ENCODE assay signal across 8 cellular contexts in the genomic region with DNA sequence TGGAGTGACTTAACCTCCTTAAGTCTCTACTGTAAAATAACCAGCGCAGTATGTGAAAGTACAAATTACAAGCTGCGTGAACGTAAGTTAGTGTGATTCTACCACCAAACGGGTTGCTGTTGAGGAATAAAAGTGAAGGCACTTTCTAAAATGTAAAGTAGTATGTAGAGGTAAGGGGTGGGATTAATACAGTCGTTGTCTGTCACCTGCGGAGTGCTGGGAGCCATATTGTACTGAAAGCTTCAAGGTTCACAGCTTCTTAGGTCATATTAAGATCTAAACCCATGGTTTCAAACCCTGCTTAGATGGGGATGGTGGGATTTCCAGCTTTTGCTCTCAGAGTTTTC. TPM values are rescaled to one million over a fixed set of nuclear protein-coding genes. Genes with fewer than 3 reads are reported as not detected.
DNase-seq lines count a peak whose midpoint lies in the region; ATAC-seq and TF ChIP-seq lines count a peak whose summit lies in the region.

No MANE protein-coding gene starts in this region.

- 4 to 5% methylated on average over 6 of the region's 6 CpGs for WGBS in tibial nerve, 2 donors

- TF ChIP-seq CTCF in kidney epithelial cell (IDR thresholded peaks at IDR 0.05; ENCODE audit: insufficient read depth, low read length, poor library complexity, severe bottlenecking) (no peak), tibial nerve (IDR thresholded peaks at IDR 0.05) (no peak)

- H3K4me3 Mint-ChIP-seq in stimulated activated naive CD8-positive, alpha-beta T cell treated with anti-CD3 and anti-CD28 coated beads, Interleukin-15, Interleukin-2, amounts not matched to agents 100 ng/mL and 50 ng/mL, for 24 hours = peak overlapping the region; percentile 100
- peak overlapping the region; percentile 96 for H3K4me3 Mint-ChIP-seq in activated T-helper 1 cell treated with anti-CD3 and anti-CD28 coated beads, Interleukin-12 subunit alpha, Interleukin-12 subunit beta, Interleukin-2, Interleukin-4 antibody, amounts not matched to agents 30 ng/mL and 10 ng/mL and 1 ng/mL, durations not matched to agents 14 hours and 24 hours and 36 hours

- H3K36me3 ChIP-seq in kidney epithelial cell (ENCODE audit: control insufficient read depth, insufficient read depth, low read length) (no peaks in the 10 kb centered on the region), tibial nerve (no peaks in the 10 kb centered on the region)

- no peak for ATAC-seq in stimulated activated naive CD8-positive, alpha-beta T cell treated with anti-CD3 and anti-CD28 coated beads, Interleukin-15, Interleukin-2, amounts not matched to agents 100 U/mL and 50 U/mL, for 24 hours

- H3K9me3 ChIP-seq in tibial nerve = no peaks in the 10 kb centered on the region

- H3K27ac ChIP-seq in tibial nerve = peak overlapping the region; percentile 71 to 99 (median 97)

- no peaks in the 10 kb centered on the region for H3K27me3 Mint-ChIP-seq in stimulated activated naive CD8-positive, alpha-beta T cell treated with anti-CD3 and anti-CD28 coated beads, Interleukin-15, Interleukin-2, amounts not matched to agents 100 ng/mL and 50 ng/mL, for 24 hours
- no peaks in the 10 kb centered on the region for H3K27me3 Mint-ChIP-seq in activated T-helper 1 cell treated with anti-CD3 and anti-CD28 coated beads, Interleukin-12 subunit alpha, Interleukin-12 subunit beta, Interleukin-2, Interleukin-4 antibody, amounts not matched to agents 30 ng/mL and 10 ng/mL and 1 ng/mL, durations not matched to agents 14 hours and 24 hours and 36 hours (ENCODE audit: insufficient read depth)

- TF ChIP-seq POLR2A in tibial nerve (IDR thresholded peaks at IDR 0.05) = no peak

- intact Hi-C loops in activated T-helper 1 cell treated with anti-CD3 and anti-CD28 coated beads, Interleukin-12 subunit alpha, Interleukin-12 subunit beta, Interleukin-2, Interleukin-4 antibody, amounts not matched to agents 30 ng/mL and 10 ng/mL and 1 ng/mL, durations not matched to agents 14 hours and 24 hours and 36 hours (cut with micrococcal nuclease) = loop anchor here (1.0 to 10.0 kb wide), 7 partner anchors 95 to 547 kb away; partner anchors contain the start of genes CCDC102A, CPNE2, KATNB1 and NUP93

- no peaks in the 10 kb centered on the region for H3K9me3 Mint-ChIP-seq in stimulated activated naive CD8-positive, alpha-beta T cell treated with anti-CD3 and anti-CD28 coated beads, Interleukin-15, Interleukin-2, amounts not matched to agents 100 ng/mL and 50 ng/mL, for 24 hours
- no peaks in the 10 kb centered on the region for H3K9me3 Mint-ChIP-seq in activated T-helper 1 cell treated with anti-CD3 and anti-CD28 coated beads, Interleukin-12 subunit alpha, Interleukin-12 subunit beta, Interleukin-2, Interleukin-4 antibody, amounts not matched to agents 30 ng/mL and 10 ng/mL and 1 ng/mL, durations not matched to agents 14 hours and 24 hours and 36 hours

- peaks cover 6% of the 10 kb centered on the region for H3K36me3 Mint-ChIP-seq in stimulated activated naive CD8-positive, alpha-beta T cell treated with anti-CD3 and anti-CD28 coated beads, Interleukin-15, Interleukin-2, amounts not matched to agents 100 ng/mL and 50 ng/mL, for 24 hours (ENCODE audit: low read depth)
- peaks cover 18% of the 10 kb centered on the region for H3K36me3 Mint-ChIP-seq in activated T-helper 1 cell treated with anti-CD3 and anti-CD28 coated beads, Interleukin-12 subunit alpha, Interleukin-12 subunit beta, Interleukin-2, Interleukin-4 antibody, amounts not matched to agents 30 ng/mL and 10 ng/mL and 1 ng/mL, durations not matched to agents 14 hours and 24 hours and 36 hours (ENCODE audit: low read depth)

- H3K4me1 ChIP-seq in tibial nerve = peaks cover 0 to 66% (median 30%) of the 10 kb centered on the region in 4 donors

- peak overlapping the region; percentile 97 for H3K27ac Mint-ChIP-seq in stimulated activated naive CD8-positive, alpha-beta T cell treated with anti-CD3 and anti-CD28 coated beads, Interleukin-15, Interleukin-2, amounts not matched to agents 100 ng/mL and 50 ng/mL, for 24 hours
- H3K27ac Mint-ChIP-seq in activated T-helper 1 cell treated with anti-CD3 and anti-CD28 coated beads, Interleukin-12 subunit alpha, Interleukin-12 subunit beta, Interleukin-2, Interleukin-4 antibody, amounts not matched to agents 30 ng/mL and 10 ng/mL and 1 ng/mL, durations not matched to agents 14 hours and 24 hours and 36 hours = peak overlapping the region; percentile 98

- H3K4me3 ChIP-seq in kidney epithelial cell (ENCODE audit: low read depth, low read length) = peak overlapping the region; percentile 81
- peak overlapping the region; percentile 63 to 100 (median 98) for H3K4me3 ChIP-seq in tibial nerve

- H3K27me3 ChIP-seq in kidney epithelial cell (ENCODE audit: control insufficient read depth, insufficient read depth, low read length) = no peaks in the 10 kb centered on the region
- no peaks in the 10 kb centered on the region for H3K27me3 ChIP-seq in tibial nerve

- H3K4me1 Mint-ChIP-seq in stimulated activated naive CD8-positive, alpha-beta T cell treated with anti-CD3 and anti-CD28 coated beads, Interleukin-15, Interleukin-2, amounts not matched to agents 100 ng/mL and 50 ng/mL, for 24 hours (ENCODE audit: low read depth) = peaks cover 53% of the 10 kb centered on the region
- peaks cover 45% of the 10 kb centered on the region for H3K4me1 Mint-ChIP-seq in activated T-helper 1 cell treated with anti-CD3 and anti-CD28 coated beads, Interleukin-12 subunit alpha, Interleukin-12 subunit beta, Interleukin-2, Interleukin-4 antibody, amounts not matched to agents 30 ng/mL and 10 ng/mL and 1 ng/mL, durations not matched to agents 14 hours and 24 hours and 36 hours (ENCODE audit: low read depth)

- no peak for TF ChIP-seq EP300 in tibial nerve (IDR thresholded peaks at IDR 0.05)

- no peak for DNase-seq in stimulated activated naive CD8-positive, alpha-beta T cell treated with anti-CD3 and anti-CD28 coated beads, Interleukin-15, Interleukin-2, amounts not matched to agents 100 U/mL and 50 U/mL, for 24 hours
- no peak for DNase-seq in activated T-helper 1 cell treated with anti-CD3 and anti-CD28 coated beads, Interleukin-12 subunit alpha, Interleukin-12 subunit beta, Interleukin-2, Interleukin-4 antibody, amounts not matched to agents 30 ng/mL and 10 ng/mL and 1 ng/mL, durations not matched to agents 14 hours and 24 hours and 36 hours (ENCODE audit: low spot score)
- DNase-seq in kidney epithelial cell (ENCODE audit: low read depth) = no peak
- no peak for DNase-seq in tibial nerve (ENCODE audit: low spot score in 2 of 2)
- DNase-seq in GM19240 (ENCODE audit: insufficient read length, low spot score) = no peak
- DNase-seq in midbrain (lab: John Stamatoyannopoulos, UW) = no peak
- DNase-seq in NCI-H748 treated with DMSO at 0.1 percent for 48 hours (lab: John Stamatoyannopoulos, UW) = no peak

RNA-seq across cellular contexts. Expression of gene RSPRY1, which starts 1.4 kb away (rescaled TPM):
- 36.0 and 36.5 TPM in 2 replicates for total RNA-seq in activated T-helper 1 cell treated with anti-CD3 and anti-CD28 coated beads, Interleukin-12 subunit alpha, Interleukin-12 subunit beta, Interleukin-2, Interleukin-4 antibody, amounts not matched to agents 30 ng/mL and 10 ng/mL and 1 ng/mL, durations not matched to agents 14 hours and 24 hours and 36 hours
- total RNA-seq in kidney epithelial cell (42.7 and 59.1 TPM in 2 replicates), tibial nerve (10 to 100 TPM; 20.4 to 28.5 (median 24.6) TPM)

RNA-seq across cellular contexts. Expression of gene PSME3IP1, which starts 1.6 kb away (rescaled TPM):
- 116 and 124 TPM in 2 replicates for total RNA-seq in activated T-helper 1 cell treated with anti-CD3 and anti-CD28 coated beads, Interleukin-12 subunit alpha, Interleukin-12 subunit beta, Interleukin-2, Interleukin-4 antibody, amounts not matched to agents 30 ng/mL and 10 ng/mL and 1 ng/mL, durations not matched to agents 14 hours and 24 hours and 36 hours
- total RNA-seq in kidney epithelial cell = 93.4 and 94.5 TPM in 2 replicates
- 100 to 1,000 TPM in 1 of 4 donors, 10 to 100 TPM in 3; 58.4 to 100 (median 69.7) TPM for total RNA-seq in tibial nerve

RNA-seq across cellular contexts. Expression of gene ARL2BP, which starts 57.6 kb away (rescaled TPM):
- total RNA-seq in activated T-helper 1 cell treated with anti-CD3 and anti-CD28 coated beads, Interleukin-12 subunit alpha, Interleukin-12 subunit beta, Interleukin-2, Interleukin-4 antibody, amounts not matched to agents 30 ng/mL and 10 ng/mL and 1 ng/mL, durations not matched to agents 14 hours and 24 hours and 36 hours = 29.1 and 29.7 TPM in 2 replicates
- 70.4 and 78.3 TPM in 2 replicates for total RNA-seq in kidney epithelial cell
- 10 to 100 TPM; 54.0 to 63.8 (median 55.5) TPM for total RNA-seq in tibial nerve
